In genomic region chr4:152408514-152409327, GRCh38 we compare ENCODE assay signal across 8 cellular contexts.
A peak's percentile ranks its signal among the peaks of the same experiment; 100 is the strongest.
DNase-seq lines count a peak whose midpoint lies in the region; ATAC-seq, FAIRE-seq and TF ChIP-seq lines count a peak whose summit lies in the region.

No MANE protein-coding gene starts in this region.

- 62% methylated on average over 3 of the region's 3 CpGs for WGBS in suprapubic skin

- no peaks in the 10 kb centered on the region for H3K27me3 Mint-ChIP-seq in activated CD8-positive, alpha-beta T cell treated with anti-CD3 and anti-CD28 coated beads, Interleukin-2, amount 10 ng/mL, durations not matched to agents 7 days and 5 days (ENCODE audit: low read depth)
- H3K27me3 Mint-ChIP-seq in type B pancreatic cell = no peaks in the 10 kb centered on the region

- H3K4me1 ChIP-seq in suprapubic skin = no peaks in the 10 kb centered on the region

- CTCF ChIA-PET in activated CD8-positive, alpha-beta T cell treated with anti-CD3 and anti-CD28 coated beads, Interleukin-2, amount 10 ng/mL, durations not matched to agents 7 days and 5 days (lab: Charles Lee) = interaction anchor here (0.5 to 3.3 kb wide), 42 partner anchors 9 to 675 kb away, joined by 3 to 19 read pairs (median 4); no protein-coding TSS in a partner anchor

- H3K36me3 Mint-ChIP-seq in activated CD8-positive, alpha-beta T cell treated with anti-CD3 and anti-CD28 coated beads, Interleukin-2, amount 10 ng/mL, durations not matched to agents 7 days and 5 days (ENCODE audit: low read depth) = peaks cover 10% of the 10 kb centered on the region
- H3K36me3 Mint-ChIP-seq in type B pancreatic cell = peaks cover 3% of the 10 kb centered on the region

- no peaks in the 10 kb centered on the region for H3K27me3 ChIP-seq in suprapubic skin

- peak; percentile 56 for DNase-seq in DMS 273 (lab: John Stamatoyannopoulos, UW; ENCODE audit: unreplicated experiment)
- DNase-seq in LNCaP clone FGC (ENCODE audit: low read depth) = peak; percentile 27
- peak; percentile 36 for DNase-seq in activated CD8-positive, alpha-beta T cell treated with anti-CD3 and anti-CD28 coated beads, Interleukin-2, amount 10 ng/mL, durations not matched to agents 7 days and 5 days
- DNase-seq in iPS-NIHi7 (ENCODE audit: extremely low spot score) = peak; percentile 40
- no peak for DNase-seq in type B pancreatic cell (ENCODE audit: extremely low spot score, unreplicated experiment)
- DNase-seq in stimulated activated CD4-positive, alpha-beta T cell treated with anti-CD3 and anti-CD28 coated beads, Interleukin-4, amount 100 ng/mL, for 4 hours = no peak
- DNase-seq in suprapubic skin (ENCODE audit: low spot score in 2 of 2) = no peak

- TF ChIP-seq CTCF in LNCaP clone FGC (IDR thresholded peaks at IDR 0.05; ENCODE audit: control insufficient read depth, extremely low read depth, insufficient read depth) (peak; percentile 65), type B pancreatic cell (conservative IDR thresholded peaks at IDR 0.05) (peak; percentile 81), suprapubic skin (IDR thresholded peaks at IDR 0.05) (peak in 1 of 2 donors; percentile 27)

- no peak overlapping the region for H3K27ac ChIP-seq in suprapubic skin

- no peaks in the 10 kb centered on the region for H3K36me3 ChIP-seq in suprapubic skin

- no peaks in the 10 kb centered on the region for H3K9me3 ChIP-seq in suprapubic skin

- no peak overlapping the region for H3K4me3 Mint-ChIP-seq in activated CD8-positive, alpha-beta T cell treated with anti-CD3 and anti-CD28 coated beads, Interleukin-2, amount 10 ng/mL, durations not matched to agents 7 days and 5 days
- no peak overlapping the region for H3K4me3 Mint-ChIP-seq in type B pancreatic cell

- H3K4me3 ChIP-seq in LNCaP clone FGC (ENCODE audit: low read depth, low read length) (no peak overlapping the region), suprapubic skin (no peak overlapping the region)

- H3K9me3 Mint-ChIP-seq in activated CD8-positive, alpha-beta T cell treated with anti-CD3 and anti-CD28 coated beads, Interleukin-2, amount 10 ng/mL, durations not matched to agents 7 days and 5 days (ENCODE audit: insufficient read depth) = no peaks in the 10 kb centered on the region
- H3K9me3 Mint-ChIP-seq in type B pancreatic cell = no peaks in the 10 kb centered on the region

- POLR2A ChIA-PET in activated CD8-positive, alpha-beta T cell treated with anti-CD3 and anti-CD28 coated beads, Interleukin-2, amount 10 ng/mL, durations not matched to agents 7 days and 5 days (lab: Charles Lee) = no interaction called here

- H3K27ac Mint-ChIP-seq in activated CD8-positive, alpha-beta T cell treated with anti-CD3 and anti-CD28 coated beads, Interleukin-2, amount 10 ng/mL, durations not matched to agents 7 days and 5 days = no peak overlapping the region
- H3K27ac Mint-ChIP-seq in type B pancreatic cell = no peak overlapping the region

- no peak for TF ChIP-seq POLR2A in suprapubic skin (IDR thresholded peaks at IDR 0.05)

- peak; percentile 79 for FAIRE-seq in A204.1 (lab: Jason Lieb, UNC)

- no peak for TF ChIP-seq EP300 in suprapubic skin (IDR thresholded peaks at IDR 0.05)

- H3K4me1 Mint-ChIP-seq in activated CD8-positive, alpha-beta T cell treated with anti-CD3 and anti-CD28 coated beads, Interleukin-2, amount 10 ng/mL, durations not matched to agents 7 days and 5 days (ENCODE audit: low read depth) = no peaks in the 10 kb centered on the region
- no peaks in the 10 kb centered on the region for H3K4me1 Mint-ChIP-seq in type B pancreatic cell (ENCODE audit: unreplicated experiment)

- ATAC-seq in activated CD8-positive, alpha-beta T cell treated with anti-CD3 and anti-CD28 coated beads, Interleukin-2, amount 10 ng/mL, durations not matched to agents 7 days and 5 days = no peak

Comparison
In these comparisons a context has a peak if more than half of its experiments do, and no peak if none do; other contexts are left out.
1. DNase-seq: peak in DMS 273 (single experiment), LNCaP clone FGC (single experiment), activated CD8-positive, alpha-beta T cell treated with anti-CD3 and anti-CD28 coated beads, Interleukin-2, amount 10 ng/mL, durations not matched to agents 7 days and 5 days (single experiment) and iPS-NIHi7 (single experiment); none in type B pancreatic cell (single experiment), stimulated activated CD4-positive, alpha-beta T cell treated with anti-CD3 and anti-CD28 coated beads, Interleukin-4, amount 100 ng/mL, for 4 hours (0 of 2) and suprapubic skin (0 of 2).